ENCODE assay signal across 13 cellular contexts in the genomic region with DNA sequence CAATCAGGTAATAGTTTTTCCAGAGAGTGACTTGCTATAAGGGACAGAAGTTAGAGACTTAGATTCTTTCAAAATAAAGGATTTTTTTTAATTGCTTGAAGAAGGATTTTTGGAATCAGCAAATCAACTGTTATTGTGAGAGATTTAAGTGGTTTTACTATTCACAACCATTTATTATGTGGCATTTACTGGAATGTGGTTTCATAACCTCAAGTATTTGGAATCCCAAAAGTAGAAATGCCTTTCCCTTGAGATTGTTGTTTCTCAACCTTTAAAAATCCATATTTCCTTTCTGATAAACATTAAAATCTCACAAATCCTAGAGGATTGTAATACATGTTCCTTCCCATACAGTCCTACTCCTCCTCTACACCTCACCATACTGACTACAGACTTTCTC. TPM values are rescaled to one million over a fixed set of nuclear protein-coding genes. Genes with fewer than 3 reads are reported as not detected.
A peak's percentile ranks its signal among the peaks of the same experiment; 100 is the strongest.
DNase-seq lines count a peak whose midpoint lies in the region; ATAC-seq, FAIRE-seq and TF ChIP-seq lines count a peak whose summit lies in the region.
"Had no signal": no experiment of that assay in that cellular context is flagged by ENCODE, and none has a peak within 500 bp of the region (broad histone marks: within the 10 kb centered on the region; RNA-seq: fewer than 3 reads in every experiment).

No MANE protein-coding gene starts in this region.

- no peak overlapping the region for H2BK120ac ChIP-seq in mesendoderm (ENCODE audit: low read depth, low read length)

- H3K18ac ChIP-seq in mesendoderm (ENCODE audit: low read length) = no peak overlapping the region

- H3K4ac ChIP-seq in mesendoderm (ENCODE audit: low read depth, low read length) = no peak overlapping the region

- H3K79me2 ChIP-seq in K562 (ENCODE audit: control insufficient read depth, insufficient read depth, low read length) = peaks cover 79% of the 10 kb centered on the region
- peaks cover 7% of the 10 kb centered on the region for H3K79me2 ChIP-seq in mesendoderm (ENCODE audit: control insufficient read depth, insufficient read depth, low read length)

- TF ChIP-seq EP300 in K562 (IDR thresholded peaks at IDR 0.05; ENCODE audit: low read length) = no peak

- peak; percentile 59 for DNase-seq in BJ (ENCODE audit: low read depth)
- no peak for DNase-seq in K562 (ENCODE audit: extremely low read depth in 1 of 4, low spot score in 3 of 4)
- no peak for DNase-seq in naive B cell
- no peak for DNase-seq in mesendoderm
- DNase-seq in NCI-H1092 treated with DMSO at 0.1 percent for 48 hours (lab: John Stamatoyannopoulos, UW) = no peak
- DNase-seq: cerebellar nuclear complex; NCI-H187 treated with DMSO at 0.1 percent for 48 hours; stimulated activated CD4-positive, alpha-beta T cell treated with anti-CD3 and anti-CD28 coated beads, Interleukin-4, amount 100 ng/mL, for 24 hours had no signal

- TF ChIP-seq CTCF in BJ (IDR thresholded peaks at IDR 0.05; ENCODE audit: insufficient read depth, low read depth, low read length) (no peak), K562 (IDR thresholded peaks at IDR 0.05 in 2 of 3, conservative IDR thresholded peaks at IDR 0.05 in 1 of 3; ENCODE audit: insufficient read depth in 2 of 3, low read depth in 1 of 3, low read length in 3 of 3) (no peak; a peak in 1 of 6 replicates)

- H3K27me3 ChIP-seq in BJ (ENCODE audit: control insufficient read depth, insufficient read depth, low read length) (no peaks in the 10 kb centered on the region), K562 (ENCODE audit: control insufficient read depth in 2 of 2, insufficient read depth in 2 of 2, low read length in 2 of 2) (no peaks in the 10 kb centered on the region), mesendoderm (ENCODE audit: insufficient read depth, low read length, poor library complexity) (no peaks in the 10 kb centered on the region)
- H3K27me3 ChIP-seq: tibial nerve had no signal

- H3K4me2 ChIP-seq in K562 (ENCODE audit: insufficient read depth, low read length) (no peak overlapping the region), mesendoderm (ENCODE audit: low read length) (no peak overlapping the region)

- H3K4me1 ChIP-seq in K562 (replicated peaks in 1 of 2; ENCODE audit: control insufficient read depth in 2 of 2, insufficient read depth in 2 of 2, low read length in 2 of 2) (peaks cover 0 to 6% of the 10 kb centered on the region in 2 experiments; a peak in 4 of 5 replicates), mesendoderm (ENCODE audit: control insufficient read depth, low read depth, low read length) (no peaks in the 10 kb centered on the region)

- BruUV-seq in K562 (replicated peaks; lab: Mats Ljungman, UMichigan) = no TSS peak

- H2BK5ac ChIP-seq in mesendoderm (ENCODE audit: low read length) = no peak overlapping the region

- H2AK5ac ChIP-seq in mesendoderm (ENCODE audit: low read length) = no peak overlapping the region

- no peak overlapping the region for H3K27ac ChIP-seq in K562 (ENCODE audit: extremely low read depth, low read depth, low read length)
- no peak overlapping the region for H3K27ac ChIP-seq in mesendoderm (ENCODE audit: low read depth, low read length)

- H3K36me3 Mint-ChIP-seq in IgD-negative memory B cell (peaks cover 8% of the 10 kb centered on the region), naive B cell (peaks cover 10 to 11% of the 10 kb centered on the region in 2 donors)

- no peak overlapping the region for H2BK15ac ChIP-seq in mesendoderm (replicated peaks; ENCODE audit: low read depth)

- no peak overlapping the region for H4K8ac ChIP-seq in mesendoderm (ENCODE audit: low read depth, low read length)

- no peak overlapping the region for H3K23ac ChIP-seq in mesendoderm (ENCODE audit: low read length)

- intact Hi-C loops in K562 (cut with micrococcal nuclease) = no loop called here

- CTCF ChIA-PET in BJ (lab: Yijun Ruan, JAX) (no interaction called here), K562 (lab: Yijun Ruan, JAX; ENCODE audit: low intra/inter-chr PET ratio) (no interaction called here)

- H3K56ac ChIP-seq in mesendoderm (ENCODE audit: low read length) = no peak overlapping the region

- H3K9me3 ChIP-seq in K562 (replicated peaks; ENCODE audit: control insufficient read depth, insufficient read depth, low read depth, low read length) = no peaks in the 10 kb centered on the region
- H3K9me3 ChIP-seq: HAP-1, tibial nerve had no signal

- no peaks in the 10 kb centered on the region for H3K9me1 ChIP-seq in K562 (ENCODE audit: control insufficient read depth, insufficient read depth, low read length)

- peaks cover 51 to 71% (median 57%) of the 10 kb centered on the region in 3 donors for H3K4me1 Mint-ChIP-seq in IgD-negative memory B cell
- peaks cover 66 to 89% (median 77%) of the 10 kb centered on the region in 3 donors for H3K4me1 Mint-ChIP-seq in naive B cell

- no peak overlapping the region for H3K9ac ChIP-seq in K562 (ENCODE audit: insufficient read depth in 1 of 2, low read depth in 2 of 2, low read length in 2 of 2)
- H3K9ac ChIP-seq in mesendoderm (ENCODE audit: low read length) = no peak overlapping the region

- POLR2A ChIA-PET in BJ (lab: Charles Lee) = no interaction called here
- POLR2A ChIA-PET in K562 (lab: Yijun Ruan, JAX) = no interaction called here

- H3K4me3 Mint-ChIP-seq in IgD-negative memory B cell (peak overlapping the region in 3 of 4 donors; percentile 29 to 83 (median 77)), naive B cell (peak overlapping the region in 6 of 8 donors; percentile 59 to 87 (median 76))

- no peak for TF ChIP-seq POLR2A in K562 (conservative IDR thresholded peaks at IDR 0.05)

- no peak overlapping the region for H4K5ac ChIP-seq in mesendoderm (ENCODE audit: low read length)

- H3K4me3 ChIP-seq in BJ (ENCODE audit: low read depth, low read length) = no peak overlapping the region
- no peak overlapping the region for H3K4me3 ChIP-seq in K562
- no peak overlapping the region for H3K4me3 ChIP-seq in mesendoderm (ENCODE audit: low read length)
- H3K4me3 ChIP-seq: HAP-1, tibial nerve had no signal

- H3K27ac Mint-ChIP-seq in IgD-negative memory B cell = peak overlapping the region; percentile 32 to 80 (median 78)
- peak overlapping the region; percentile 82 to 97 (median 89) for H3K27ac Mint-ChIP-seq in naive B cell

- H3K27me3 Mint-ChIP-seq in IgD-negative memory B cell = no peaks in the 10 kb centered on the region
- H3K27me3 Mint-ChIP-seq in naive B cell = no peaks in the 10 kb centered on the region

- in situ Hi-C loops in K562 (cut with MboI) = no loop called here

- FAIRE-seq in K562 (lab: Jason Lieb, UNC) = no peak

- no peak for TF ChIP-seq RAD21 in K562 (CRISPR knock-in tag; conservative IDR thresholded peaks at IDR 0.05 in 1 of 2, IDR thresholded peaks at IDR 0.05 in 1 of 2)

- H3K79me1 ChIP-seq in mesendoderm (ENCODE audit: low read length) = peaks cover 4% of the 10 kb centered on the region

- no peak overlapping the region for H2AFZ ChIP-seq in K562 (ENCODE audit: low read depth, low read length)

- H4K20me1 ChIP-seq in K562 (replicated peaks; ENCODE audit: control insufficient read depth, insufficient read depth, low read length) = no peaks in the 10 kb centered on the region

- ATAC-seq in K562 (no peak), naive B cell (ENCODE audit: low read depth in 2 of 2) (no peak), GM21367 (IDR thresholded peaks at IDR 0.05; ENCODE audit: unreplicated experiment) (no peak), GM18502 (IDR thresholded peaks at IDR 0.05; ENCODE audit: poor library complexity, unreplicated experiment) (no peak)

- peaks cover 2% of the 10 kb centered on the region; the same call in 1 of the 2 replicates for H3K36me3 ChIP-seq in BJ (ENCODE audit: control insufficient read depth, insufficient read depth, low read length)
- H3K36me3 ChIP-seq in K562 (ENCODE audit: control insufficient read depth, insufficient read depth, low read length) = peaks cover 40% of the 10 kb centered on the region
- H3K36me3 ChIP-seq in mesendoderm (ENCODE audit: control insufficient read depth, insufficient read depth, low read length) = no peaks in the 10 kb centered on the region

- peaks cover 0 to 2% (median 0%) of the 10 kb centered on the region in 3 donors for H3K9me3 Mint-ChIP-seq in IgD-negative memory B cell
- no peaks in the 10 kb centered on the region for H3K9me3 Mint-ChIP-seq in naive B cell

RNA-seq across cellular contexts. Expression of gene TANK, which starts 5.0 kb away (rescaled TPM):
- polyA plus RNA-seq in BJ (2011; rRNA removed) (29.8 and 39.3 TPM in 2 replicates), IgD-negative memory B cell (90.1 TPM), K562 (2011; rRNA removed) (52.0 and 60.1 TPM in 2 replicates), K562 (2014; fragmentation: Illumina TruSeq; extraction: Trizol) (49.4 and 53.8 TPM in 2 replicates), K562 (2014; fragmentation: Nextera tagmentation; extraction: Ambion mirVana) (10 to 100 TPM; 83.7 to 91.5 TPM), K562 (2014; rRNA removed) (47.1 and 56.6 TPM in 2 replicates), naive B cell (ENCODE audit: low read depth in 6 of 6) (100 to 1,000 TPM; 132 to 167 (median 136) TPM)
- 12.9 and 17.8 TPM in 2 replicates for polyA minus RNA-seq in BJ (2011; rRNA and poly(A)+ RNA removed)
- 125 and 212 TPM in 2 replicates for total RNA-seq in K562 (2011; cell fraction: chromatin; rRNA removed; ENCODE audit: low replicate concordance)
- 37.7 and 60.5 TPM in 2 replicates for total RNA-seq in K562 (2011; cell fraction: nucleolus; rRNA removed)
- total RNA-seq in K562 (2011; cell fraction: nucleoplasm; rRNA removed) = 98.7 and 143 TPM in 2 replicates
- total RNA-seq in K562 (2014; rRNA removed) (33.6 and 43.0 TPM in 2 replicates), K562 (2014; rRNA removed; fragmentation: Illumina TruSeq; extraction: Trizol) (67.4 and 89.5 TPM in 2 replicates), K562 (2015; rRNA removed; fragmentation: Illumina TruSeq; extraction: Trizol) (48.9 and 54.4 TPM in 2 replicates), K562 (2021) (45.6 and 49.2 TPM in 2 replicates)
- polyA plus RNA-seq in K562 (2011; cell fraction: cytosol; rRNA removed) = 11.0 and 16.5 TPM in 2 replicates
- polyA plus RNA-seq in K562 (2011; cell fraction: nucleus; rRNA removed) = 59.3 and 109 TPM in 2 replicates
- 41.1 and 65.3 TPM in 2 replicates for polyA plus RNA-seq in K562 (2012)
- 48.7 and 78.6 TPM in 2 replicates for polyA minus RNA-seq in K562 (2011; rRNA and poly(A)+ RNA removed)
- 11.5 and 17.8 TPM in 2 replicates for polyA minus RNA-seq in K562 (2011; cell fraction: cytosol; rRNA and poly(A)+ RNA removed)
- polyA minus RNA-seq in K562 (2011; cell fraction: nucleus; rRNA and poly(A)+ RNA removed) = 92.6 and 179 TPM in 2 replicates
- 19.6 TPM for polyA plus RNA-seq in mesendoderm (2013, experiment 1 of 2)
- polyA plus RNA-seq in mesendoderm (2013, experiment 2 of 2) = 19.5 TPM
